8 cellular contexts compared by ENCODE assay signal in genomic region chrX:323721-324628, GRCh38. TPM values are rescaled to one million over a fixed set of nuclear protein-coding genes. Genes with fewer than 3 reads are reported as not detected.
DNase-seq lines count a peak whose midpoint lies in the region; ATAC-seq, FAIRE-seq and TF ChIP-seq lines count a peak whose summit lies in the region.

No MANE protein-coding gene starts in this region.

- H3K9me3 ChIP-seq in OCI-LY7 (ENCODE audit: low read length): no peaks in the 10 kb centered on the region

- no peaks in the 10 kb centered on the region for H4K20me1 ChIP-seq in OCI-LY7 (ENCODE audit: insufficient read depth, low read length)

- POLR2A ChIA-PET in OCI-LY7 (lab: Charles Lee) (no interaction called here), GM10248 (lab: Yijun Ruan, JAX) (no interaction called here)

- peak overlapping the region; percentile 85 to 94 for H3K27ac Mint-ChIP-seq in natural killer cell

- ATAC-seq in natural killer cell: peak in 1 of 3 donors; percentile 1
- ATAC-seq in GM21526 (IDR thresholded peaks at IDR 0.05; ENCODE audit: low FRiP score, unreplicated experiment): no peak

- H3K4me3 Mint-ChIP-seq in natural killer cell: no peak overlapping the region

- CTCF ChIA-PET in OCI-LY7 (lab: Charles Lee; ENCODE audit: unreplicated experiment): no interaction called here
- CTCF ChIA-PET in GM10248 (lab: Yijun Ruan, JAX): no interaction called here

- H3K27me3 Mint-ChIP-seq in natural killer cell (ENCODE audit: low read depth in 2 of 2): no peaks in the 10 kb centered on the region

- peak; percentile 71 for DNase-seq in OCI-LY7 (ENCODE audit: low spot score)
- peak in 6 of 10 donors; percentile 17 to 70 (median 45) for DNase-seq in dorsolateral prefrontal cortex
- no peak for DNase-seq in natural killer cell
- DNase-seq in NCI-H1048 (lab: John Stamatoyannopoulos, UW): no peak
- DNase-seq in GM10248 (ENCODE audit: extremely low spot score): no peak
- no peak for DNase-seq in AG20443 (ENCODE audit: low spot score)

- no peaks in the 10 kb centered on the region for H3K9me2 ChIP-seq in OCI-LY7 (ENCODE audit: insufficient read depth, low read length)

- peak; percentile 56 for TF ChIP-seq CTCF in OCI-LY7 (conservative IDR thresholded peaks at IDR 0.05; ENCODE audit: low read length)
- TF ChIP-seq CTCF in dorsolateral prefrontal cortex (IDR thresholded peaks at IDR 0.05 in 54 of 56, conservative IDR thresholded peaks at IDR 0.05 in 2 of 56; ENCODE audit: low read depth in 1 of 56, partially characterized antibody in 56 of 56): peak in 7 of 56 donors; percentile 9 to 30 (median 16)
- TF ChIP-seq CTCF in natural killer cell (IDR thresholded peaks at IDR 0.05): no peak
- no peak for TF ChIP-seq CTCF in GM10248 (IDR thresholded peaks at IDR 0.05; ENCODE audit: control extremely low read depth, extremely low read depth, low read depth, missing control alignments)

- H3K79me2 ChIP-seq in OCI-LY7 (ENCODE audit: insufficient read depth, low read depth, low read length): no peaks in the 10 kb centered on the region

- H3K27me3 ChIP-seq in dorsolateral prefrontal cortex: peaks cover 0 to 8% (median 0%) of the 10 kb centered on the region in 45 donors

- no peaks in the 10 kb centered on the region for H3K36me3 ChIP-seq in OCI-LY7 (ENCODE audit: insufficient read depth, low read length)

- H3K4me1 ChIP-seq in OCI-LY7 (ENCODE audit: insufficient read depth, low read length, poor library complexity, severe bottlenecking): peaks cover 13% of the 10 kb centered on the region

- peaks cover 13 to 20% of the 10 kb centered on the region in 2 donors for H3K4me1 Mint-ChIP-seq in natural killer cell

- no peak overlapping the region for H2AFZ ChIP-seq in OCI-LY7 (ENCODE audit: low read length)

- no peak overlapping the region for H3K4me3 ChIP-seq in OCI-LY7 (ENCODE audit: low read depth, low read length, poor library complexity, severe bottlenecking)
- no peak overlapping the region for H3K4me3 ChIP-seq in dorsolateral prefrontal cortex

- intact Hi-C loops in OCI-LY7 (cut with micrococcal nuclease; ENCODE audit: unreplicated experiment) (no loop called here), dorsolateral prefrontal cortex (cut with DNase I) (no loop called here), natural killer cell (cut with micrococcal nuclease) (no loop called here)

- H3K4me2 ChIP-seq in OCI-LY7 (ENCODE audit: low read length): no peak overlapping the region

- FAIRE-seq in G401.6 (lab: Jason Lieb, UNC): peak; percentile 92

- no peaks in the 10 kb centered on the region for H3K36me3 Mint-ChIP-seq in natural killer cell

- no TSS peak for BruUV-seq in OCI-LY7 (replicated peaks; lab: Mats Ljungman, UMichigan)

- no peaks in the 10 kb centered on the region for H3K9me3 Mint-ChIP-seq in natural killer cell

- H3K27ac ChIP-seq in OCI-LY7 (ENCODE audit: low read depth, low read length, poor library complexity, severe bottlenecking) (no peak overlapping the region), dorsolateral prefrontal cortex (no peak overlapping the region)

RNA-seq across cellular contexts. Expression of gene GTPBP6, which starts 5.4 kb away (rescaled TPM):
- total RNA-seq in OCI-LY7 (2014; rRNA removed; shearing (Covaris generic)): 36.3 and 40.4 TPM in 2 replicates
- total RNA-seq in OCI-LY7 (2022): 53.6 and 53.9 TPM in 2 replicates
- 10 to 100 TPM; 33.8 to 91.4 (median 51.5) TPM for total RNA-seq in dorsolateral prefrontal cortex
- total RNA-seq in natural killer cell: 10 to 100 TPM; 46.9 to 62.8 (median 49.8) TPM

RNA-seq across cellular contexts. Expression of gene PLCXD1, which starts 42.8 kb away (rescaled TPM):
- total RNA-seq in OCI-LY7 (2014; rRNA removed; shearing (Covaris generic)): 60.1 and 86.0 TPM in 2 replicates
- total RNA-seq in OCI-LY7 (2022) (125 and 133 TPM in 2 replicates), dorsolateral prefrontal cortex (10 to 100 TPM; 10.6 to 91.2 (median 27.8) TPM), natural killer cell (10 to 100 TPM; 16.3 to 20.9 (median 16.6) TPM)

Comparison
In these comparisons a context has a peak if more than half of its experiments do, and no peak if none do; other contexts are left out.
1. DNase-seq: peak in OCI-LY7 (single experiment) and dorsolateral prefrontal cortex (6 of 10); none in natural killer cell (single experiment), NCI-H1048 (single experiment), GM10248 (single experiment) and AG20443 (single experiment).